Comparison of ENCODE assay signal across 17 cellular contexts in genomic region chr18:25896956-25897355, GRCh38.
DNase-seq lines count a peak whose midpoint lies in the region; ATAC-seq lines count a peak whose summit lies in the region.
"Had no signal": no experiment of that assay in that cellular context is flagged by ENCODE, and none has a peak within 500 bp of the region (broad histone marks: within the 10 kb centered on the region; RNA-seq: fewer than 3 reads in every experiment).

No MANE protein-coding gene starts in this region.

- no peaks in the 10 kb centered on the region for H3K4me1 Mint-ChIP-seq in activated CD8-positive, alpha-beta T cell treated with anti-CD3 and anti-CD28 coated beads, Interleukin-2, amount 10 ng/mL, durations not matched to agents 7 days and 5 days (ENCODE audit: low read depth)
- H3K4me1 Mint-ChIP-seq: CD4-positive, CD25-positive, alpha-beta regulatory T cell had no signal

- no peak for ATAC-seq in HG03097 (IDR thresholded peaks at IDR 0.05; ENCODE audit: low FRiP score, unreplicated experiment)
- no peak for ATAC-seq in activated CD8-positive, alpha-beta T cell treated with anti-CD3 and anti-CD28 coated beads, Interleukin-2, amount 10 ng/mL, durations not matched to agents 7 days and 5 days

- no peak overlapping the region for H3K4me3 Mint-ChIP-seq in activated CD8-positive, alpha-beta T cell treated with anti-CD3 and anti-CD28 coated beads, Interleukin-2, amount 10 ng/mL, durations not matched to agents 7 days and 5 days
- H3K4me3 Mint-ChIP-seq: CD4-positive, CD25-positive, alpha-beta regulatory T cell; HFFc6 had no signal

- H3K27me3 Mint-ChIP-seq in activated CD8-positive, alpha-beta T cell treated with anti-CD3 and anti-CD28 coated beads, Interleukin-2, amount 10 ng/mL, durations not matched to agents 7 days and 5 days (ENCODE audit: low read depth): peaks cover 7% of the 10 kb centered on the region

- DNase-seq in NCI-H82 (lab: John Stamatoyannopoulos, UW) (peak; percentile 38), NCI-H82 treated with DMSO at 0.1 percent for 48 hours (lab: John Stamatoyannopoulos, UW; ENCODE audit: unreplicated experiment) (no peak), NCI-H524 (lab: John Stamatoyannopoulos, UW) (peak; percentile 28 to 79), cerebellar cortex (ENCODE audit: low spot score) (peak; percentile 87), retina (peak; percentile 17), NCI-H1694 treated with DMSO at 0.1 percent for 48 hours (lab: John Stamatoyannopoulos, UW) (no peak)
- DNase-seq in activated CD8-positive, alpha-beta T cell treated with anti-CD3 and anti-CD28 coated beads, Interleukin-2, amount 10 ng/mL, durations not matched to agents 7 days and 5 days: no peak
- DNase-seq: CD4-positive, CD25-positive, alpha-beta regulatory T cell; GOT3; IMR-90; MM.1S; NCI-H187 treated with DMSO at 0.1 percent for 48 hours; NCI-H2107; SK-N-SH; T-helper 2 cell had no signal

- H3K27ac Mint-ChIP-seq in activated CD8-positive, alpha-beta T cell treated with anti-CD3 and anti-CD28 coated beads, Interleukin-2, amount 10 ng/mL, durations not matched to agents 7 days and 5 days: no peak overlapping the region
- H3K27ac Mint-ChIP-seq: CD4-positive, CD25-positive, alpha-beta regulatory T cell; HFFc6 had no signal

- H3K36me3 Mint-ChIP-seq in activated CD8-positive, alpha-beta T cell treated with anti-CD3 and anti-CD28 coated beads, Interleukin-2, amount 10 ng/mL, durations not matched to agents 7 days and 5 days (ENCODE audit: low read depth): no peaks in the 10 kb centered on the region
- H3K36me3 Mint-ChIP-seq: CD4-positive, CD25-positive, alpha-beta regulatory T cell had no signal

- CTCF ChIA-PET in activated CD8-positive, alpha-beta T cell treated with anti-CD3 and anti-CD28 coated beads, Interleukin-2, amount 10 ng/mL, durations not matched to agents 7 days and 5 days (lab: Charles Lee): no interaction called here

- no peaks in the 10 kb centered on the region for H3K9me3 Mint-ChIP-seq in activated CD8-positive, alpha-beta T cell treated with anti-CD3 and anti-CD28 coated beads, Interleukin-2, amount 10 ng/mL, durations not matched to agents 7 days and 5 days (ENCODE audit: insufficient read depth)
- H3K9me3 Mint-ChIP-seq: HFFc6 had no signal

- POLR2A ChIA-PET in activated CD8-positive, alpha-beta T cell treated with anti-CD3 and anti-CD28 coated beads, Interleukin-2, amount 10 ng/mL, durations not matched to agents 7 days and 5 days (lab: Charles Lee): interaction anchor here (0.5 kb wide), 1 partner anchor 116 kb away, joined by 3 read pairs; no protein-coding TSS in a partner anchor

Comparison
In these comparisons a context has a peak if more than half of its experiments do, and no peak if none do; other contexts are left out.
1. DNase-seq: peak in NCI-H82 (single experiment), NCI-H524 (2 of 2), cerebellar cortex (single experiment) and retina (single experiment); none in NCI-H82 treated with DMSO at 0.1 percent for 48 hours (single experiment), NCI-H1694 treated with DMSO at 0.1 percent for 48 hours (single experiment) and activated CD8-positive, alpha-beta T cell treated with anti-CD3 and anti-CD28 coated beads, Interleukin-2, amount 10 ng/mL, durations not matched to agents 7 days and 5 days (single experiment).